9 cellular contexts compared by ENCODE assay signal in the genomic region with DNA sequence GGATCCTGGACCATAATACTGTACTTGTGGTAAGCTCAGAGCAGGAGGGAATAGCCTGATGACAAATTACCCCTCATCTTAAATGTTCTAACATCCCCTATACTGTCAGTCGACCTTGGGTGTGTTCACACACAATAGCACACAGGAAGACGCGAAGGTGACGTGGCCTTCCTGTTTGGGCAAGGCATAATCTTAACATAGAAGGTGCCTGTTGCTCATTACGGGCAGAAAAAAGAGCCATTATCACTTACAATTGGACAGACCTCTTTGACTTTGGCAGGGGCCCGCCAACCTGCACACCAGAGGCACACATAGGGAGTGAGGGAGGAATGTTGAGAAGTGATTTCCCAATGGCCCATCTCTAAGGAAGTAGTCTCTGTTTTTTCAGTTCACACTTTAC.
DNase-seq lines count a peak whose midpoint lies in the region; ATAC-seq and TF ChIP-seq lines count a peak whose summit lies in the region.
"Had no signal": no experiment of that assay in that cellular context is flagged by ENCODE, and none has a peak within 500 bp of the region (broad histone marks: within the 10 kb centered on the region; RNA-seq: fewer than 3 reads in every experiment).

No MANE protein-coding gene starts in this region.

- H3K27me3 Mint-ChIP-seq in T-cell, result no peaks in the 10 kb centered on the region

- ATAC-seq in T-cell (replicated peaks in 1 of 4), result peak; percentile 98 to 100 (median 98)
- peak; percentile 76 to 94 (median 88) for ATAC-seq in heart right ventricle
- ATAC-seq in HG03159 (IDR thresholded peaks at IDR 0.05; ENCODE audit: unreplicated experiment), result no peak

- H3K27me3 ChIP-seq in heart right ventricle (no peaks in the 10 kb centered on the region), HAP-1 (ENCODE audit: low read depth) (no peaks in the 10 kb centered on the region)
- H3K27me3 ChIP-seq: SJSA1 had no signal

- CTCF ChIA-PET in T-cell (lab: Charles Lee), result interaction anchor here in 1 of 2 donors (1.0 kb wide), 2 partner anchors 24 to 373 kb away, joined by 3 read pairs; no protein-coding TSS in a partner anchor

- H3K4me3 Mint-ChIP-seq in T-cell, result peak overlapping the region; percentile 29 to 59 (median 37)

- no peaks in the 10 kb centered on the region for H3K36me3 ChIP-seq in heart right ventricle
- no peaks in the 10 kb centered on the region for H3K36me3 ChIP-seq in HAP-1 (replicated peaks)
- H3K36me3 ChIP-seq: SJSA1 had no signal

- in situ Hi-C loops in HAP-1 (cut with MboI; ENCODE audit: low sequenced_read_pairs), result no loop called here

- POLR2A ChIA-PET in T-cell (lab: Charles Lee), result no interaction called here

- peaks cover 34% of the 10 kb centered on the region for H3K36me3 Mint-ChIP-seq in T-cell

- intact Hi-C loops in heart right ventricle (cut with DNase I), result loop anchor here in 1 of 10 donors (5.0 kb wide), 1 partner anchor 85 kb away; no protein-coding TSS in a partner anchor

- peak overlapping the region in 9 of 10 donors; percentile 13 to 87 (median 54) for H3K27ac ChIP-seq in heart right ventricle
- H3K27ac ChIP-seq: SJSA1 had no signal

- H3K9me3 Mint-ChIP-seq in T-cell, result peaks cover 3 to 8% (median 7%) of the 10 kb centered on the region in 3 donors

- H3K27ac Mint-ChIP-seq in T-cell, result peak overlapping the region; percentile 96 to 99

- peaks cover 45 to 62% (median 59%) of the 10 kb centered on the region in 3 donors for H3K4me1 Mint-ChIP-seq in T-cell

- H3K9me3 ChIP-seq in heart right ventricle, result no peaks in the 10 kb centered on the region
- H3K9me3 ChIP-seq in HAP-1, result no peaks in the 10 kb centered on the region
- H3K9me3 ChIP-seq: SJSA1 had no signal

- no peak for TF ChIP-seq CTCF in heart right ventricle (IDR thresholded peaks at IDR 0.05)

- H3K4me3 ChIP-seq in heart right ventricle, result no peak overlapping the region
- no peak overlapping the region for H3K4me3 ChIP-seq in HAP-1
- H3K4me3 ChIP-seq: SJSA1 had no signal

- peaks cover 0 to 34% (median 15%) of the 10 kb centered on the region in 9 donors for H3K4me1 ChIP-seq in heart right ventricle
- H3K4me1 ChIP-seq in HAP-1, result peaks cover 38% of the 10 kb centered on the region
- H3K4me1 ChIP-seq: SJSA1 had no signal

- WGBS in heart right ventricle, 2 donors, result 58 to 73% methylated on average over 6 of the region's 6 CpGs

- peak; percentile 51 to 85 (median 74) for DNase-seq in T-cell
- peak; percentile 66 for DNase-seq in activated T-cell treated with anti-CD3 and anti-CD28 coated beads, Interleukin-2, amount 50 U/mL, for 1 hour
- DNase-seq in heart right ventricle, result peak; percentile 23 to 52
- peak; percentile 50 for DNase-seq in stimulated activated CD4-positive, alpha-beta T cell treated with anti-CD3 and anti-CD28 coated beads, Interleukin-4, amount 100 ng/mL, for 1 hour
- DNase-seq in DMS79 treated with DMSO at 0.1 percent for 48 hours (lab: John Stamatoyannopoulos, UW), result no peak
- DNase-seq in HAP-1 (ENCODE audit: low spot score in 2 of 2), result no peak
- no peak for DNase-seq in NOMO-1 treated with dmso at 0.1 percent for 144 hours (lab: John Stamatoyannopoulos, UW; ENCODE audit: unreplicated experiment)

Comparison
In these comparisons a context has a peak if more than half of its experiments do, and no peak if none do; other contexts are left out.
1. DNase-seq: peak in T-cell (34 of 34), activated T-cell treated with anti-CD3 and anti-CD28 coated beads, Interleukin-2, amount 50 U/mL, for 1 hour (single experiment), heart right ventricle (2 of 2) and stimulated activated CD4-positive, alpha-beta T cell treated with anti-CD3 and anti-CD28 coated beads, Interleukin-4, amount 100 ng/mL, for 1 hour (single experiment); none in DMS79 treated with DMSO at 0.1 percent for 48 hours (single experiment), HAP-1 (0 of 2) and NOMO-1 treated with dmso at 0.1 percent for 144 hours (single experiment).